ENCODE assay signal across 9 cellular contexts in the genomic region with DNA sequence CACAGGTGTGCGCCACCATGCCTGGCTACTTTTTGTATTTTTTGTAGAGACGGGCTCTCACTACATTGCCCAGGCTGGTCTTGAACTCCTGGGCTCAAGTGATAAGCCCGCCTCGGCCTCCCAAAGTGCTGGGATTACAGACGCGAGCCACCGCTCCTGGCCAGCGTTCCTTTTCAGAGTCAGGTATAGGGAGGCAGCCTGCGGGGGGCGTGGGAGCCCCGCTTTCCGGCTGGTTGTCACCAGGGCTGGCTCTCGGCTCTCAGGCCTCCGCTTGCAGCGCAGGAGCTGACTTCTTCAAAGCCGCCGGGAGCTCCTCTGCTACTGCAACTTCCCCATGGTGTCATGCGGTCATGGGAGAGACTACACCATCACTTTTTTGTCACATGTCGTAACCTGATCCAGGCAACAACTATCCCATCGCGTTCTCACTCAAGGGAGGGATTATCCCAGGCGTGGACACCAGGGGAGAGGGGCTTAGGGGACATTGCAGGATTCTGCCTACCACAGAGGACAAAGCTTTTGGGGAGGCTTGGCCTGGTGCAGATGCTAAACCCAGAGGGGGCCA.
A peak's percentile ranks its signal among the peaks of the same experiment; 100 is the strongest.
DNase-seq lines count a peak whose midpoint lies in the region; ATAC-seq and TF ChIP-seq lines count a peak whose summit lies in the region.
"Had no signal": no experiment of that assay in that cellular context is flagged by ENCODE, and none has a peak within 500 bp of the region (broad histone marks: within the 10 kb centered on the region; RNA-seq: fewer than 3 reads in every experiment).

No MANE protein-coding gene starts in this region.

- no peaks in the 10 kb centered on the region for H3K9me2 ChIP-seq in GM23248 (ENCODE audit: insufficient read depth)

- no peak for DNase-seq in Panc1 (ENCODE audit: low read depth, low spot score)
- DNase-seq in Right ventricle myocardium superior, result peak; percentile 72
- no peak for DNase-seq in sigmoid colon
- DNase-seq in germinal center (ENCODE audit: low spot score), result no peak
- DNase-seq in T1000 (lab: John Stamatoyannopoulos, UW), result no peak
- DNase-seq in GM23248, result no peak
- DNase-seq in GM10266 (ENCODE audit: extremely low spot score), result no peak

- H4K20me1 ChIP-seq in GM23248 (ENCODE audit: insufficient read depth), result no peaks in the 10 kb centered on the region

- intact Hi-C loops in Panc1 (cut with micrococcal nuclease; ENCODE audit: unreplicated experiment), result no loop called here
- intact Hi-C loops in Right ventricle myocardium superior (cut with DNase I), result no loop called here
- intact Hi-C loops in sigmoid colon (cut with DNase I), result no loop called here

- no peak overlapping the region for H3K4me3 ChIP-seq in HUES48 (ENCODE audit: low read depth, low read length)
- no peak overlapping the region for H3K4me3 ChIP-seq in Panc1 (ENCODE audit: low read depth in 2 of 2, low read length in 2 of 2)
- H3K4me3 ChIP-seq in sigmoid colon, result no peak overlapping the region
- no peak overlapping the region for H3K4me3 ChIP-seq in GM23248
- H3K4me3 ChIP-seq: SJSA1 had no signal

- H3K4me2 ChIP-seq in GM23248 (ENCODE audit: unreplicated experiment), result no peak overlapping the region

- H3K27ac ChIP-seq in HUES48 (ENCODE audit: low read depth, low read length) (peak overlapping the region; percentile 67), Panc1 (ENCODE audit: low read length) (peak overlapping the region; percentile 81), sigmoid colon (peak overlapping the region in 3 of 4 donors; percentile 29 to 62 (median 38)), GM23248 (no peak overlapping the region)
- H3K27ac ChIP-seq: SJSA1 had no signal

- 70 to 88% methylated on average over 22 of the region's 22 CpGs for WGBS in sigmoid colon, 2 donors
- WGBS in GM23248 (ENCODE audit: low coverage in 1 of 2, low lambda C conversion rate in 2 of 2, missing lambda C conversion rate in 2 of 2), 2 experiments, result 93 to 95% methylated on average over 22 of the region's 22 CpGs

- H3K27me3 ChIP-seq in HUES48 (ENCODE audit: control insufficient read depth, insufficient read depth, low read length), result no peaks in the 10 kb centered on the region
- H3K27me3 ChIP-seq in Panc1 (ENCODE audit: control insufficient read depth, insufficient read depth, low read length), result no peaks in the 10 kb centered on the region
- H3K27me3 ChIP-seq in sigmoid colon, result no peaks in the 10 kb centered on the region
- no peaks in the 10 kb centered on the region for H3K27me3 ChIP-seq in GM23248 (replicated peaks; ENCODE audit: insufficient read depth)
- H3K27me3 ChIP-seq: SJSA1 had no signal

- H3K4me1 ChIP-seq in HUES48 (ENCODE audit: control insufficient read depth, insufficient read depth, low read length) (peaks cover 8% of the 10 kb centered on the region; the same call in 1 of the 2 replicates), Panc1 (ENCODE audit: control insufficient read depth, insufficient read depth, low read length) (peaks cover 76% of the 10 kb centered on the region), sigmoid colon (peaks cover 0 to 24% (median 19%) of the 10 kb centered on the region in 4 donors), GM23248 (ENCODE audit: insufficient read depth) (no peaks in the 10 kb centered on the region)

- TF ChIP-seq CTCF in Panc1 (IDR thresholded peaks at IDR 0.05) (no peak), sigmoid colon (IDR thresholded peaks at IDR 0.05) (no peak), GM10266 (IDR thresholded peaks at IDR 0.05; ENCODE audit: control insufficient read depth, insufficient read depth, low read depth, missing control alignments) (no peak)

- POLR2A ChIA-PET in Panc1 (lab: Charles Lee), result no interaction called here

- no peak for TF ChIP-seq EP300 in sigmoid colon (IDR thresholded peaks at IDR 0.05)

- no peaks in the 10 kb centered on the region for H3K79me2 ChIP-seq in GM23248 (ENCODE audit: insufficient read depth)

- CTCF ChIA-PET in Panc1 (lab: Charles Lee), result interaction anchor here (0.6 kb wide), 1 partner anchor 9 kb away, joined by 3 read pairs; no protein-coding TSS in a partner anchor

- in situ Hi-C loops in Panc1 (cut with HindIII; ENCODE audit: low pct_unique_long_range_greater_than_20kb, low sequenced_read_pairs), result no loop called here
- in situ Hi-C loops in GM23248 (cut with MboI), result no loop called here

- no peaks in the 10 kb centered on the region for H3K9me3 ChIP-seq in HUES48 (ENCODE audit: control insufficient read depth, insufficient read depth, low read length)
- H3K9me3 ChIP-seq in Panc1 (ENCODE audit: control insufficient read depth, insufficient read depth, low read depth, low read length), result no peaks in the 10 kb centered on the region
- no peaks in the 10 kb centered on the region for H3K9me3 ChIP-seq in sigmoid colon
- no peaks in the 10 kb centered on the region for H3K9me3 ChIP-seq in GM23248 (ENCODE audit: low read depth)

- no peak for TF ChIP-seq POLR2A in sigmoid colon (IDR thresholded peaks at IDR 0.05)

- no TSS peak for BruUV-seq in Panc1 (replicated peaks; lab: Mats Ljungman, UMichigan)

- no peaks in the 10 kb centered on the region for H3F3A ChIP-seq in GM23248 (ENCODE audit: insufficient read depth)

- H3K9ac ChIP-seq in HUES48 (ENCODE audit: low read depth, low read length), result no peak overlapping the region
- H3K9ac ChIP-seq in GM23248, result no peak overlapping the region

- peak; percentile 59 for ATAC-seq in Panc1
- peak; percentile 40 for ATAC-seq in Right ventricle myocardium superior (ENCODE audit: poor library complexity)

- H3K36me3 ChIP-seq in HUES48 (ENCODE audit: control insufficient read depth, insufficient read depth, low read length) (no peaks in the 10 kb centered on the region), Panc1 (ENCODE audit: control insufficient read depth, insufficient read depth, low read length) (no peaks in the 10 kb centered on the region), sigmoid colon (no peaks in the 10 kb centered on the region), GM23248 (ENCODE audit: low read depth) (no peaks in the 10 kb centered on the region)

- H2AFZ ChIP-seq in GM23248, result no peak overlapping the region
